In genomic region chr11:62796281-62796680, GRCh38 we compare ENCODE assay signal across 24 cellular contexts.
"Had no signal": no experiment of that assay in that cellular context is flagged by ENCODE, and none has a peak within 500 bp of the region (broad histone marks: within the 10 kb centered on the region; RNA-seq: fewer than 3 reads in every experiment).

No MANE protein-coding gene starts in this region.

- H3K4me3 Mint-ChIP-seq: activated CD4-positive, alpha-beta T cell treated with anti-CD3 and anti-CD28 coated beads for 36 hours; activated CD8-positive, alpha-beta memory T cell treated with anti-CD3 and anti-CD28 coated beads, Interleukin-2, amount 10 ng/mL, durations not matched to agents 7 days and 5 days; nephron; T-helper 2 cell treated with Interferon-gamma antibody and Interleukin-4, amounts not matched to agents 5 μg/mL and 100 μg/mL, for 36 hours had no signal

- H3K4me1 ChIP-seq: foreskin keratinocyte had no signal

- H3K9me3 Mint-ChIP-seq: nephron; T-helper 2 cell treated with Interferon-gamma antibody and Interleukin-4, amounts not matched to agents 5 μg/mL and 100 μg/mL, for 36 hours had no signal

- ATAC-seq: activated CD4-positive, alpha-beta T cell treated with anti-CD3 and anti-CD28 coated beads for 36 hours; activated CD8-positive, alpha-beta memory T cell treated with anti-CD3 and anti-CD28 coated beads, Interleukin-2, amount 10 ng/mL, durations not matched to agents 7 days and 5 days; foreskin keratinocyte; lower lobe of right lung; upper lobe of right lung had no signal

- H3K27ac ChIP-seq: adrenal gland, epithelial cell of prostate, foreskin keratinocyte, lower lobe of right lung, SK-N-MC, thoracic aorta, upper lobe of right lung had no signal

- H3K27me3 ChIP-seq: adrenal gland, foreskin keratinocyte, upper lobe of right lung had no signal

- H3K9me3 ChIP-seq: adrenal gland, lower lobe of right lung, thoracic aorta, upper lobe of right lung had no signal

- FAIRE-seq: bronchial epithelial cell, keratinocyte, TTC549 had no signal

- H3K4me3 ChIP-seq: adrenal gland, lower lobe of right lung, SK-N-MC, skin epidermis, thoracic aorta, upper lobe of right lung had no signal

- DNase-seq: activated CD4-positive, alpha-beta T cell treated with anti-CD3 and anti-CD28 coated beads for 36 hours; activated CD4-positive, alpha-beta T cell treated with anti-CD3 and anti-CD28 coated beads, Interleukin-2, amount 50 U/mL, for 48 hours; activated CD8-positive, alpha-beta memory T cell treated with anti-CD3 and anti-CD28 coated beads, Interleukin-2, amount 10 ng/mL, durations not matched to agents 7 days and 5 days; activated effector memory CD4-positive, alpha-beta T cell treated with Interleukin-2 at 50 U/mL for 16 hours; activated naive CD4-positive, alpha-beta T cell treated with anti-CD3 and anti-CD28 coated beads, Interleukin-2, amount 50 U/mL, for 16 hours; adrenal gland; cerebellar nuclear complex; effector CD8-positive, alpha-beta T cell; foreskin keratinocyte; glutamatergic neuron; hippocampal formation; lower lobe of right lung; nucleus accumbens; stimulated activated CD4-positive, alpha-beta T cell treated with anti-CD3 and anti-CD28 coated beads, Interleukin-2, amount 100 ng/mL, for 48 hours; upper lobe of right lung had no signal

- H3K27me3 Mint-ChIP-seq: activated CD4-positive, alpha-beta T cell treated with anti-CD3 and anti-CD28 coated beads for 36 hours; activated CD8-positive, alpha-beta memory T cell treated with anti-CD3 and anti-CD28 coated beads, Interleukin-2, amount 10 ng/mL, durations not matched to agents 7 days and 5 days had no signal

- H3K27ac Mint-ChIP-seq: activated CD4-positive, alpha-beta T cell treated with anti-CD3 and anti-CD28 coated beads for 36 hours; activated CD8-positive, alpha-beta memory T cell treated with anti-CD3 and anti-CD28 coated beads, Interleukin-2, amount 10 ng/mL, durations not matched to agents 7 days and 5 days; nephron; T-helper 2 cell treated with Interferon-gamma antibody and Interleukin-4, amounts not matched to agents 5 μg/mL and 100 μg/mL, for 36 hours had no signal
